Comparison of ENCODE assay signal across 1 cellular context in genomic region chr14:31047503-31047902, GRCh38.
A peak's percentile ranks its signal among the peaks of the same experiment; 100 is the strongest.
TF ChIP-seq lines count a peak whose summit lies in the region.

No MANE protein-coding gene starts in this region.

TF ChIP-seq in HepG2, 621 proteins besides CTCF, POLR2A, EP300 and RAD21 (continued from another document and continues in another):
- TF ChIP-seq ZBTB33 (CRISPR knock-in tag; IDR thresholded peaks at IDR 0.05) (peak; percentile 58; the same call in 1 of the 2 replicates), ZBTB38 (CRISPR knock-in tag; IDR thresholded peaks at IDR 0.05) (0 out of 2 replicates have a peak, but pooled peaks have one; percentile 18), ZNF543 (CRISPR knock-in tag; IDR thresholded peaks at IDR 0.05) (no peak), ZNF879 (CRISPR knock-in tag; IDR thresholded peaks at IDR 0.05) (no peak), ZC3H4 (CRISPR knock-in tag; IDR thresholded peaks at IDR 0.05; ENCODE audit: borderline replicate concordance) (no peak), ZKSCAN1 (IDR thresholded peaks at IDR 0.05; ENCODE audit: low read length) (no peak), ZNF768 (CRISPR knock-in tag; IDR thresholded peaks at IDR 0.05) (no peak; the same call in 1 of the 2 replicates), SNRNP70 (IDR thresholded peaks at IDR 0.05; ENCODE audit: low read depth, low read length) (no peak), ZNF710 (CRISPR knock-in tag; IDR thresholded peaks at IDR 0.05; ENCODE audit: borderline replicate concordance) (0 out of 2 replicates have a peak, but pooled peaks have one; percentile 1), DDIT3 (CRISPR knock-in tag; IDR thresholded peaks at IDR 0.05) (no peak), ZBTB46 (CRISPR knock-in tag; IDR thresholded peaks at IDR 0.05; ENCODE audit: borderline replicate concordance) (0 out of 2 replicates have a peak, but pooled peaks have one; percentile 21), HCFC1 (IDR thresholded peaks at IDR 0.05; ENCODE audit: low read depth, low read length) (no peak), TP53 (CRISPR knock-in tag; conservative IDR thresholded peaks at IDR 0.05) (no peak), SMC3 (IDR thresholded peaks at IDR 0.05; ENCODE audit: low read length) (no peak), ZNF549 (CRISPR knock-in tag; IDR thresholded peaks at IDR 0.05) (no peak), CC2D1A (CRISPR knock-in tag; IDR thresholded peaks at IDR 0.05) (no peak), KLF16 (CRISPR knock-in tag; IDR thresholded peaks at IDR 0.05) (no peak), CEBPB (IDR thresholded peaks at IDR 0.05; ENCODE audit: borderline replicate concordance, low read depth, low read length) (no peak), SNAPC5 (CRISPR knock-in tag; IDR thresholded peaks at IDR 0.05; ENCODE audit: borderline replicate concordance) (no peak), ZNF430 (CRISPR knock-in tag; IDR thresholded peaks at IDR 0.05) (no peak), FUBP1 (CRISPR knock-in tag; IDR thresholded peaks at IDR 0.05; ENCODE audit: borderline replicate concordance) (no peak), SYNCRIP (IDR thresholded peaks at IDR 0.05; ENCODE audit: insufficient read depth, low read depth, low read length) (no peak), MAF1 (CRISPR knock-in tag; IDR thresholded peaks at IDR 0.05; ENCODE audit: borderline replicate concordance) (no peak), ZFY (CRISPR knock-in tag; IDR thresholded peaks at IDR 0.05) (no peak), SAP130 (CRISPR knock-in tag; IDR thresholded peaks at IDR 0.05; ENCODE audit: low read depth) (no peak), ERF (CRISPR knock-in tag; IDR thresholded peaks at IDR 0.05) (no peak), ZNF816 (CRISPR knock-in tag; IDR thresholded peaks at IDR 0.05; ENCODE audit: borderline replicate concordance) (no peak), MXI1 (IDR thresholded peaks at IDR 0.05; ENCODE audit: borderline replicate concordance, low read depth, low read length) (no peak), ARNT (IDR thresholded peaks at IDR 0.05) (no peak), MEF2D (CRISPR knock-in tag; IDR thresholded peaks at IDR 0.05) (no peak), TBP (CRISPR knock-in tag; IDR thresholded peaks at IDR 0.05) (no peak), ARID4A (CRISPR knock-in tag; IDR thresholded peaks at IDR 0.05; ENCODE audit: borderline replicate concordance) (no peak), ZNF318 (CRISPR knock-in tag; IDR thresholded peaks at IDR 0.05) (0 out of 2 replicates have a peak, but pooled peaks have one; percentile 47), RXRA (CRISPR knock-in tag; IDR thresholded peaks at IDR 0.05) (no peak), PHF21A (CRISPR knock-in tag; IDR thresholded peaks at IDR 0.05) (no peak), MTA1 (CRISPR knock-in tag; IDR thresholded peaks at IDR 0.05; ENCODE audit: borderline replicate concordance) (peak; percentile 38; the same call in 1 of the 2 replicates), TFE3 (CRISPR knock-in tag; IDR thresholded peaks at IDR 0.05) (no peak), ELF1 (CRISPR knock-in tag; IDR thresholded peaks at IDR 0.05) (no peak), NR2C2 (CRISPR knock-in tag; IDR thresholded peaks at IDR 0.05; ENCODE audit: borderline replicate concordance) (no peak), HMGA1 (CRISPR knock-in tag; conservative IDR thresholded peaks at IDR 0.05) (no peak)
